Comparison of ENCODE assay signal across 25 cellular contexts in the genomic region with DNA sequence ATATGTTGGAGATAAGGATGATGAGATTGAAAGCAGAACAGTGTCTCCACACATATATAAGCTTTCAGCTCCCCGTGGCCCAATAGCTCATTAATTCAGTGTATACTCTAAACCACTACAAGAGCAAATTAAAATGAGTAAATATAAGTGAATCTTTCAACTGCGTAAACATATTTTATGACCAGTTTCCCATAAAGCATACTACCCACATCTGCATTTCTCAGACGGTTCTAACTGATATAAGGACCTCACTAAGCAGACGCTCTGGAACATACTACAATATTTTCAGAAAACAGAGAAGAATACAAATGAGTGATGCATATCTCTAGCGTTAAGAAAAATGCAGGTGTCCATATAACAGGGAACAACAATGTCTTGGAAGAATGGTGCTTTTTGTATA.
"Had no signal": no experiment of that assay in that cellular context is flagged by ENCODE, and none has a peak within 500 bp of the region (broad histone marks: within the 10 kb centered on the region; RNA-seq: fewer than 3 reads in every experiment).

No MANE protein-coding gene starts in this region.

- H3K9me3 ChIP-seq: gastrocnemius medialis, left lung, thyroid gland had no signal

- H3K9me3 Mint-ChIP-seq: activated B cell treated with CpG ODN at 0.5 μM for 24 hours; activated naive CD4-positive, alpha-beta T cell treated with anti-CD3 and anti-CD28 coated beads, Interleukin-2, amount 10 ng/mL, durations not matched to agents 7 days and 5 days; activated T-cell treated with anti-CD3 and anti-CD28 coated beads, Interleukin-2, amount 50 U/mL, for 4 hours; memory B cell had no signal

- H3K27ac Mint-ChIP-seq: activated B cell treated with CpG ODN at 0.5 μM for 24 hours; activated CD4-positive, alpha-beta T cell treated with anti-CD3 and anti-CD28 coated beads for 36 hours; activated naive CD4-positive, alpha-beta T cell treated with anti-CD3 and anti-CD28 coated beads, Interleukin-2, amount 10 ng/mL, durations not matched to agents 7 days and 5 days; T-helper 17 cell had no signal

- H3K4me1 ChIP-seq: gastrocnemius medialis, left lung had no signal

- FAIRE-seq: endothelial cell of umbilical vein had no signal

- H3K27me3 Mint-ChIP-seq: activated B cell treated with CpG ODN at 0.5 μM for 24 hours; activated CD4-positive, alpha-beta T cell treated with anti-CD3 and anti-CD28 coated beads for 36 hours; activated naive CD4-positive, alpha-beta T cell treated with anti-CD3 and anti-CD28 coated beads, Interleukin-2, amount 10 ng/mL, durations not matched to agents 7 days and 5 days; memory B cell; T-helper 17 cell had no signal

- H3K4me3 ChIP-seq: gastrocnemius medialis, left lung, thyroid gland had no signal

- DNase-seq: activated B cell treated with CpG ODN at 0.5 μM for 24 hours; activated CD4-positive, alpha-beta T cell treated with anti-CD3 and anti-CD28 coated beads for 36 hours; activated CD4-positive, alpha-beta T cell treated with anti-CD3 and anti-CD28 coated beads, Interleukin-2, amount 50 U/mL, for 4 hours; activated CD8-positive, alpha-beta memory T cell treated with anti-CD3 and anti-CD28 coated beads for 24 hours; activated CD8-positive, alpha-beta memory T cell treated with anti-CD3 and anti-CD28 coated beads, Interleukin-2, amount 50 U/mL, for 4 hours; activated naive CD4-positive, alpha-beta T cell treated with anti-CD3 and anti-CD28 coated beads, Interleukin-2, amount 10 ng/mL, durations not matched to agents 7 days and 5 days; activated T-cell treated with anti-CD3 and anti-CD28 coated beads, Interleukin-2, amount 50 U/mL, for 4 hours; aorta; caudate nucleus; effector memory CD4-positive, alpha-beta T cell; gastrocnemius medialis; hippocampal formation; left lung; nucleus accumbens; posterior cingulate gyrus; stimulated activated CD4-positive, alpha-beta T cell treated with anti-CD3 and anti-CD28 coated beads, Interleukin-4, amount 100 ng/mL, for 24 hours; stimulated activated naive CD8-positive, alpha-beta T cell treated with anti-CD3 and anti-CD28 coated beads, Interleukin-15, Interleukin-2, amounts not matched to agents 100 U/mL and 50 U/mL, for 24 hours; substantia nigra; SW 1271; T-helper 17 cell; thyroid gland had no signal

- H3K27ac ChIP-seq: gastrocnemius medialis, left lung, thyroid gland had no signal

- H3K4me3 Mint-ChIP-seq: activated B cell treated with CpG ODN at 0.5 μM for 24 hours; activated CD4-positive, alpha-beta T cell treated with anti-CD3 and anti-CD28 coated beads for 36 hours; activated naive CD4-positive, alpha-beta T cell treated with anti-CD3 and anti-CD28 coated beads, Interleukin-2, amount 10 ng/mL, durations not matched to agents 7 days and 5 days; activated T-cell treated with anti-CD3 and anti-CD28 coated beads, Interleukin-2, amount 50 U/mL, for 4 hours; memory B cell; T-helper 17 cell had no signal

- ATAC-seq: activated CD4-positive, alpha-beta T cell treated with anti-CD3 and anti-CD28 coated beads for 36 hours; activated T-cell treated with anti-CD3 and anti-CD28 coated beads, Interleukin-2, amount 50 U/mL, for 4 hours; esophagus mucosa; stimulated activated naive CD8-positive, alpha-beta T cell treated with anti-CD3 and anti-CD28 coated beads, Interleukin-15, Interleukin-2, amounts not matched to agents 100 U/mL and 50 U/mL, for 24 hours; T-helper 17 cell had no signal

- H3K27me3 ChIP-seq: brain microvascular endothelial cell, gastrocnemius medialis, left lung, thyroid gland had no signal

- H3K4me1 Mint-ChIP-seq: activated B cell treated with CpG ODN at 0.5 μM for 24 hours; activated CD4-positive, alpha-beta T cell treated with anti-CD3 and anti-CD28 coated beads for 36 hours; memory B cell had no signal
